Comparison of ENCODE assay signal across 1 cellular context in genomic region chr20:4817230-4817671, GRCh38.
A peak's percentile ranks its signal among the peaks of the same experiment; 100 is the strongest.
TF ChIP-seq lines count a peak whose summit lies in the region.

No MANE protein-coding gene starts in this region.

TF ChIP-seq in H1, 55 proteins besides CTCF, POLR2A, EP300 and RAD21:
- TF ChIP-seq BACH1 (IDR thresholded peaks at IDR 0.05; ENCODE audit: low read length) (peak; percentile 61; the same call in 1 of the 2 replicates), MAFK (IDR thresholded peaks at IDR 0.05; ENCODE audit: low read depth, low read length) (peak; percentile 88), NRF1 (IDR thresholded peaks at IDR 0.05; ENCODE audit: low read depth, low read length) (no peak)
